In genomic region chr2:75327334-75327733, GRCh38 we compare ENCODE assay signal across 1 cellular context.
TF ChIP-seq lines count a peak whose summit lies in the region.

No MANE protein-coding gene starts in this region.

TF ChIP-seq in GM23338, 12 proteins besides CTCF, POLR2A, EP300 and RAD21 (continued from another document):
- TF ChIP-seq, protein P1, sequence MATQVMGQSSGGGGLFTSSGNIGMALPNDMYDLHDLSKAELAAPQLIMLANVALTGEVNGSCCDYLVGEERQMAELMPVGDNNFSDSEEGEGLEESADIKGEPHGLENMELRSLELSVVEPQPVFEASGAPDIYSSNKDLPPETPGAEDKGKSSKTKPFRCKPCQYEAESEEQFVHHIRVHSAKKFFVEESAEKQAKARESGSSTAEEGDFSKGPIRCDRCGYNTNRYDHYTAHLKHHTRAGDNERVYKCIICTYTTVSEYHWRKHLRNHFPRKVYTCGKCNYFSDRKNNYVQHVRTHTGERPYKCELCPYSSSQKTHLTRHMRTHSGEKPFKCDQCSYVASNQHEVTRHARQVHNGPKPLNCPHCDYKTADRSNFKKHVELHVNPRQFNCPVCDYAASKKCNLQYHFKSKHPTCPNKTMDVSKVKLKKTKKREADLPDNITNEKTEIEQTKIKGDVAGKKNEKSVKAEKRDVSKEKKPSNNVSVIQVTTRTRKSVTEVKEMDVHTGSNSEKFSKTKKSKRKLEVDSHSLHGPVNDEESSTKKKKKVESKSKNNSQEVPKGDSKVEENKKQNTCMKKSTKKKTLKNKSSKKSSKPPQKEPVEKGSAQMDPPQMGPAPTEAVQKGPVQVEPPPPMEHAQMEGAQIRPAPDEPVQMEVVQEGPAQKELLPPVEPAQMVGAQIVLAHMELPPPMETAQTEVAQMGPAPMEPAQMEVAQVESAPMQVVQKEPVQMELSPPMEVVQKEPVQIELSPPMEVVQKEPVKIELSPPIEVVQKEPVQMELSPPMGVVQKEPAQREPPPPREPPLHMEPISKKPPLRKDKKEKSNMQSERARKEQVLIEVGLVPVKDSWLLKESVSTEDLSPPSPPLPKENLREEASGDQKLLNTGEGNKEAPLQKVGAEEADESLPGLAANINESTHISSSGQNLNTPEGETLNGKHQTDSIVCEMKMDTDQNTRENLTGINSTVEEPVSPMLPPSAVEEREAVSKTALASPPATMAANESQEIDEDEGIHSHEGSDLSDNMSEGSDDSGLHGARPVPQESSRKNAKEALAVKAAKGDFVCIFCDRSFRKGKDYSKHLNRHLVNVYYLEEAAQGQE (IDR thresholded peaks at IDR 0.05; ENCODE audit: unreplicated experiment), result no peak
